8 cellular contexts compared by ENCODE assay signal in the genomic region with DNA sequence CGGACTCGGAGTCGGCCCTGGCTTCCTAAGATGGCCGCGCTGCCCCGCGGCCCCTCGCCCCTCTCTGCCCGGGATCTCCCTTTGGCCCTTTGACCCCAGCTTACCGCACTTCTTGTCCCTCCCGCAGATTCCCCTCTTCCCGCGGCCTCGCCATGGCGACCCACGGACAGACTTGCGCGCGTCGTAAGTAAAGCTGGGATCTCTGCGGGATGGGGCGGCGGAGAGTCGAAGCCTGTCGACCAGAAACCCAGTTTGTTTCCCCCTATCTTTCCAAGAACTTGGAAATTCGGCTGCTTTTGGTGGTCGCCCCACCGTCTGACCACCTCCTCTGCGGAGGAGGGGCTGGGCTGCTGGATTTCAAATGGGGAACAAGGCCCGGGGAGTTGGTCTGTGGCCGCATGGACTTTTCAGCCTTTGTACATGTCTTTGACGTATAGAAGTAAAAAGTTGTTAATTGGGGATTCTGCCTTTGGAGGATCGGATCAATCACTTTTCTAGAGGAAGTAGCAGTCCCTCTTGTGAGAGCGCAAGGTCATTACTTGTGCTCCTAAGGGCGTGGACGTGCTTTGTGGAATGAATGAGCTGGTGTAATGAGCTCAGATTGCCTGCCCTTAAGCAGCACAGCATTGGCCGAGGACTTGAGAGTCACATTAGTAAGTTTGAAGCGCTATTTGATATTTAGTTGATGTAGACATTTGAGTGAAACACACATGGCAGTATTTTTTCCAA. TPM values are rescaled to one million over a fixed set of nuclear protein-coding genes. Genes with fewer than 3 reads are reported as not detected.
DNase-seq lines count a peak whose midpoint lies in the region; ATAC-seq and TF ChIP-seq lines count a peak whose summit lies in the region.

No MANE protein-coding gene starts in this region.

- no peaks in the 10 kb centered on the region for H3K9me3 Mint-ChIP-seq in WTC11
- H3K9me3 Mint-ChIP-seq in naive thymus-derived CD4-positive, alpha-beta T cell, result peaks cover 0 to 5% (median 0%) of the 10 kb centered on the region in 11 donors

- H3K27ac ChIP-seq in naive thymus-derived CD4-positive, alpha-beta T cell (ENCODE audit: low read depth, low read length), result peak overlapping the region; percentile 96

- ATAC-seq in HG03378 (IDR thresholded peaks at IDR 0.05; ENCODE audit: unreplicated experiment) (peak; percentile 7), WTC11 (peak; percentile 7), HG02870 (IDR thresholded peaks at IDR 0.05; ENCODE audit: unreplicated experiment) (no peak), GM21528 (IDR thresholded peaks at IDR 0.05; ENCODE audit: low FRiP score, unreplicated experiment) (no peak)
- ATAC-seq in naive thymus-derived CD4-positive, alpha-beta T cell, result no peak

- H3K4me3 ChIP-seq in epithelial cell of esophagus (ENCODE audit: low read length), result peak overlapping the region; percentile 80
- H3K4me3 ChIP-seq in naive thymus-derived CD4-positive, alpha-beta T cell (ENCODE audit: low read length), result peak overlapping the region; percentile 81

- H3K27me3 Mint-ChIP-seq in WTC11 (ENCODE audit: low read depth), result no peaks in the 10 kb centered on the region
- no peaks in the 10 kb centered on the region for H3K27me3 Mint-ChIP-seq in naive thymus-derived CD4-positive, alpha-beta T cell

- TF ChIP-seq CTCF in WTC11 (IDR thresholded peaks at IDR 0.05) (no peak), epithelial cell of esophagus (IDR thresholded peaks at IDR 0.05; ENCODE audit: insufficient read depth, low read depth, low read length, missing control alignments) (no peak)

- H3K36me3 Mint-ChIP-seq in WTC11, result peaks cover 46% of the 10 kb centered on the region
- H3K36me3 Mint-ChIP-seq in naive thymus-derived CD4-positive, alpha-beta T cell, result peaks cover 0 to 19% (median 14%) of the 10 kb centered on the region in 5 donors

- peak overlapping the region; percentile 97 for H3K4me3 Mint-ChIP-seq in WTC11
- peak overlapping the region; percentile 87 to 100 (median 98) for H3K4me3 Mint-ChIP-seq in naive thymus-derived CD4-positive, alpha-beta T cell

- H3K4me1 ChIP-seq in naive thymus-derived CD4-positive, alpha-beta T cell (ENCODE audit: control insufficient read depth in 2 of 2, insufficient read depth in 2 of 2, low read length in 2 of 2), result peaks cover 15 to 26% of the 10 kb centered on the region in 2 donors

- no peaks in the 10 kb centered on the region for H3K9me3 ChIP-seq in naive thymus-derived CD4-positive, alpha-beta T cell (ENCODE audit: control insufficient read depth in 2 of 3, low read length in 3 of 3)

- peaks cover 42% of the 10 kb centered on the region for H3K4me1 Mint-ChIP-seq in WTC11
- peaks cover 24 to 44% (median 34%) of the 10 kb centered on the region in 7 donors for H3K4me1 Mint-ChIP-seq in naive thymus-derived CD4-positive, alpha-beta T cell

- peak; percentile 50 for DNase-seq in Daoy (ENCODE audit: low read depth)
- DNase-seq in WTC11 (ENCODE audit: low spot score), result no peak
- peak; percentile 83 for DNase-seq in epithelial cell of esophagus (ENCODE audit: low read depth)
- peak in 4 of 9 donors; percentile 13 to 39 (median 20) for DNase-seq in naive thymus-derived CD4-positive, alpha-beta T cell
- DNase-seq in GOT3 (lab: John Stamatoyannopoulos, UW), result no peak

- CTCF ChIA-PET in WTC11 (lab: Charles Lee), result interaction anchor here (0.5 to 4.2 kb wide), 8 partner anchors 11 to 24 kb away, joined by 3 to 39 read pairs (median 8); a partner anchor contains a TSS
- CTCF ChIA-PET in naive thymus-derived CD4-positive, alpha-beta T cell (lab: Charles Lee), result interaction anchor here (1.2 to 4.4 kb wide), 5 partner anchors 14 to 25 kb away, joined by 4 to 44 read pairs (median 10); a partner anchor contains a TSS

- H3K36me3 ChIP-seq in naive thymus-derived CD4-positive, alpha-beta T cell (ENCODE audit: control insufficient read depth in 2 of 3, insufficient read depth in 3 of 3, low read length in 3 of 3), result peaks cover 4 to 35% (median 11%) of the 10 kb centered on the region in 3 experiments

- POLR2A ChIA-PET in WTC11 (lab: Charles Lee), result interaction anchor here (0.8 to 3.2 kb wide), 8 partner anchors 8 to 105 kb away, joined by 3 to 19 read pairs (median 10); a partner anchor contains a TSS
- POLR2A ChIA-PET in naive thymus-derived CD4-positive, alpha-beta T cell (lab: Charles Lee), result interaction anchor here (0.5 to 6.3 kb wide), 11 partner anchors 7 to 1062 kb away, joined by 3 to 122 read pairs (median 7); a partner anchor contains a TSS

- no peaks in the 10 kb centered on the region for H3K27me3 ChIP-seq in naive thymus-derived CD4-positive, alpha-beta T cell (ENCODE audit: control insufficient read depth in 2 of 2, insufficient read depth in 2 of 2, low read length in 2 of 2)

- intact Hi-C loops in naive thymus-derived CD4-positive, alpha-beta T cell (cut with micrococcal nuclease), result loop anchor here (2.0 to 10.0 kb wide), 4 partner anchors 1034 to 1716 kb away; a partner anchor contains a TSS

- H3K27ac Mint-ChIP-seq in WTC11, result peak overlapping the region; percentile 98
- peak overlapping the region; percentile 95 to 100 (median 100) for H3K27ac Mint-ChIP-seq in naive thymus-derived CD4-positive, alpha-beta T cell

TF ChIP-seq in WTC11, 78 proteins besides CTCF, POLR2A, EP300 and RAD21:
- TF ChIP-seq, protein P1, sequence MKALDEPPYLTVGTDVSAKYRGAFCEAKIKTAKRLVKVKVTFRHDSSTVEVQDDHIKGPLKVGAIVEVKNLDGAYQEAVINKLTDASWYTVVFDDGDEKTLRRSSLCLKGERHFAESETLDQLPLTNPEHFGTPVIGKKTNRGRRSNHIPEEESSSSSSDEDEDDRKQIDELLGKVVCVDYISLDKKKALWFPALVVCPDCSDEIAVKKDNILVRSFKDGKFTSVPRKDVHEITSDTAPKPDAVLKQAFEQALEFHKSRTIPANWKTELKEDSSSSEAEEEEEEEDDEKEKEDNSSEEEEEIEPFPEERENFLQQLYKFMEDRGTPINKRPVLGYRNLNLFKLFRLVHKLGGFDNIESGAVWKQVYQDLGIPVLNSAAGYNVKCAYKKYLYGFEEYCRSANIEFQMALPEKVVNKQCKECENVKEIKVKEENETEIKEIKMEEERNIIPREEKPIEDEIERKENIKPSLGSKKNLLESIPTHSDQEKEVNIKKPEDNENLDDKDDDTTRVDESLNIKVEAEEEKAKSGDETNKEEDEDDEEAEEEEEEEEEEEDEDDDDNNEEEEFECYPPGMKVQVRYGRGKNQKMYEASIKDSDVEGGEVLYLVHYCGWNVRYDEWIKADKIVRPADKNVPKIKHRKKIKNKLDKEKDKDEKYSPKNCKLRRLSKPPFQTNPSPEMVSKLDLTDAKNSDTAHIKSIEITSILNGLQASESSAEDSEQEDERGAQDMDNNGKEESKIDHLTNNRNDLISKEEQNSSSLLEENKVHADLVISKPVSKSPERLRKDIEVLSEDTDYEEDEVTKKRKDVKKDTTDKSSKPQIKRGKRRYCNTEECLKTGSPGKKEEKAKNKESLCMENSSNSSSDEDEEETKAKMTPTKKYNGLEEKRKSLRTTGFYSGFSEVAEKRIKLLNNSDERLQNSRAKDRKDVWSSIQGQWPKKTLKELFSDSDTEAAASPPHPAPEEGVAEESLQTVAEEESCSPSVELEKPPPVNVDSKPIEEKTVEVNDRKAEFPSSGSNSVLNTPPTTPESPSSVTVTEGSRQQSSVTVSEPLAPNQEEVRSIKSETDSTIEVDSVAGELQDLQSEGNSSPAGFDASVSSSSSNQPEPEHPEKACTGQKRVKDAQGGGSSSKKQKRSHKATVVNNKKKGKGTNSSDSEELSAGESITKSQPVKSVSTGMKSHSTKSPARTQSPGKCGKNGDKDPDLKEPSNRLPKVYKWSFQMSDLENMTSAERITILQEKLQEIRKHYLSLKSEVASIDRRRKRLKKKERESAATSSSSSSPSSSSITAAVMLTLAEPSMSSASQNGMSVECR (CRISPR knock-in tag; IDR thresholded peaks at IDR 0.05; ENCODE audit: borderline replicate concordance), result 0 out of 2 replicates have a peak, but pooled peaks have one; percentile 54
- TF ChIP-seq ESRRA (CRISPR knock-in tag; IDR thresholded peaks at IDR 0.05; ENCODE audit: borderline replicate concordance) (no peak), KAT7 (CRISPR knock-in tag; IDR thresholded peaks at IDR 0.05; ENCODE audit: borderline replicate concordance) (0 out of 2 replicates have a peak, but pooled peaks have one; percentile 70), JUN (CRISPR knock-in tag; IDR thresholded peaks at IDR 0.05) (peak; percentile 60; the same call in 1 of the 2 replicates)

RNA-seq across cellular contexts. Expression of a gene that starts 0.6 kb away (rescaled TPM):
- 175 and 177 TPM in 2 replicates for total RNA-seq in Daoy (2014; rRNA removed; shearing (Covaris generic))
- 283 to 284 TPM (median 283 TPM) in 3 replicates for total RNA-seq in WTC11 (2021)
- total RNA-seq in naive thymus-derived CD4-positive, alpha-beta T cell, result 100 to 1,000 TPM in 3 of 5 experiments, 10 to 100 TPM in 2; 82.8 to 138 (median 121) TPM
- 100 to 1,000 TPM; 170 to 193 TPM for polyA plus RNA-seq in naive thymus-derived CD4-positive, alpha-beta T cell

RNA-seq across cellular contexts. Expression of a gene that starts 24.6 kb away (rescaled TPM):
- total RNA-seq in Daoy (2014; rRNA removed; shearing (Covaris generic)), result 7.3 and 10.8 TPM in 2 replicates
- 46.3 to 49.5 TPM (median 47.8 TPM) in 3 replicates for total RNA-seq in WTC11 (2021)
- 10 to 100 TPM; 10.1 to 29.2 (median 15.8) TPM for total RNA-seq in naive thymus-derived CD4-positive, alpha-beta T cell
- polyA plus RNA-seq in naive thymus-derived CD4-positive, alpha-beta T cell, result 10 to 100 TPM in 1 of 2 donors, 1 to 10 TPM in 1; 8.8 to 14.8 TPM

Comparison
In these comparisons a context has a peak if more than half of its experiments do, and no peak if none do; other contexts are left out.
1. DNase-seq: peak in Daoy (single experiment) and epithelial cell of esophagus (single experiment); none in WTC11 (single experiment) and GOT3 (single experiment).
2. ATAC-seq: peak in HG03378 (single experiment) and WTC11 (single experiment); none in naive thymus-derived CD4-positive, alpha-beta T cell (single experiment), HG02870 (single experiment) and GM21528 (single experiment).